16 cellular contexts compared by ENCODE assay signal in the genomic region with DNA sequence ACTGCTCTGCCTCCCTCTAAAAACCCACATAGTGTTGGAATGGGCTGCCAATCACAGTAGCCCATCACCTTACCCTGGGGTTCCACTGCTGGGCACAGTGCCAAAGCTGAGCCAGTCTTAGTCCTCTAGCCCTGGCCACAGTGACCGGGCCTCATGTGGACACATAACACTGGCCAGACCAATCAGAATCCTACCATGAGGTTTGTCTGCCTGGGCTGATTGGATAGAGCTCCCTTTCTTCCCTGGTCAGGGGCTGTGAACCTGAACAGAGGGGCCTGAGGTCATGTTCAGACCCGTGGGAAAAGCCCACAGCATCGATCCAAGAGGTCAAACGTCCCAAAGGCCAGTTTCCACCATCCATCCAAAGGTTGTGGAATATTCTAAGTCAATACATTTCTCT.
"Had no signal": no experiment of that assay in that cellular context is flagged by ENCODE, and none has a peak within 500 bp of the region (broad histone marks: within the 10 kb centered on the region; RNA-seq: fewer than 3 reads in every experiment).

No MANE protein-coding gene starts in this region.

- H3K4me3 ChIP-seq: gastroesophageal sphincter, left ventricle myocardium inferior, ovary, tibial artery, vagina had no signal

- H3K27ac Mint-ChIP-seq: activated T-helper 17 cell treated with anti-CD3 and anti-CD28 coated beads, Interleukin-2, amount 50 U/mL, for 72 hours; stimulated activated memory B cell treated with anti-CD40 and anti-IgM and Interleukin-4, amounts not matched to agents 10 μg/mL and 1 μg/mL and 100 μg/mL, for 72 hours; T-cell had no signal

- ATAC-seq: activated CD4-positive, CD25-positive, alpha-beta regulatory T cell treated with anti-CD3 and anti-CD28 coated beads, Interleukin-2, amount 50 U/mL, for 24 hours; activated T-helper 17 cell treated with anti-CD3 and anti-CD28 coated beads, Interleukin-2, amount 50 U/mL, for 72 hours; gastroesophageal sphincter; stimulated activated memory B cell treated with anti-CD40 and anti-IgM and Interleukin-4, amounts not matched to agents 10 μg/mL and 1 μg/mL and 100 μg/mL, for 72 hours; T-cell had no signal

- H3K27me3 ChIP-seq: gastroesophageal sphincter, ovary, tibial artery, vagina had no signal

- H3K36me3 ChIP-seq: left ventricle myocardium inferior, ovary, vagina had no signal

- H3K27ac ChIP-seq: left ventricle myocardium inferior, ovary, tibial artery, vagina had no signal

- H3K4me3 Mint-ChIP-seq: activated T-helper 17 cell treated with anti-CD3 and anti-CD28 coated beads, Interleukin-2, amount 50 U/mL, for 72 hours; stimulated activated memory B cell treated with anti-CD40 and anti-IgM and Interleukin-4, amounts not matched to agents 10 μg/mL and 1 μg/mL and 100 μg/mL, for 72 hours; T-cell had no signal

- H3K36me3 Mint-ChIP-seq: stimulated activated memory B cell treated with anti-CD40 and anti-IgM and Interleukin-4, amounts not matched to agents 10 μg/mL and 1 μg/mL and 100 μg/mL, for 72 hours; T-cell had no signal

- DNase-seq: activated naive CD4-positive, alpha-beta T cell treated with Interleukin-2 at 50 U/mL for 16 hours; aorta; islet precursor cell; left ventricle myocardium inferior; mesendoderm; stimulated activated CD4-positive, alpha-beta T cell treated with anti-CD3 and anti-CD28 coated beads, Interleukin-12 subunit alpha, Interleukin-12 subunit beta, amount 100 ng/mL, for 4 hours; T-cell; T-helper 9 cell; tibial artery had no signal

- H3K9me3 ChIP-seq: gastroesophageal sphincter, left ventricle myocardium inferior, ovary, tibial artery, vagina had no signal

- H3K9me3 Mint-ChIP-seq: activated T-helper 17 cell treated with anti-CD3 and anti-CD28 coated beads, Interleukin-2, amount 50 U/mL, for 72 hours; neural crest cell; stimulated activated memory B cell treated with anti-CD40 and anti-IgM and Interleukin-4, amounts not matched to agents 10 μg/mL and 1 μg/mL and 100 μg/mL, for 72 hours; T-cell had no signal
